ENCODE assay signal across 1 cellular context in genomic region chr5:172870807-172871431, GRCh38.
TF ChIP-seq lines count a peak whose summit lies in the region.

No MANE protein-coding gene starts in this region.

TF ChIP-seq in GM23338, 12 proteins besides CTCF, POLR2A, EP300 and RAD21 (continued from another document):
- no peak for TF ChIP-seq ZNF462 (CRISPR knock-in tag; IDR thresholded peaks at IDR 0.05)
- TF ChIP-seq CREB1 (CRISPR knock-in tag; IDR thresholded peaks at IDR 0.05; ENCODE audit: low read depth) = no peak
- TF ChIP-seq EZH2 (IDR thresholded peaks at IDR 0.05; ENCODE audit: low read depth, unreplicated experiment) = no peak
